9 cellular contexts compared by ENCODE assay signal in the genomic region with DNA sequence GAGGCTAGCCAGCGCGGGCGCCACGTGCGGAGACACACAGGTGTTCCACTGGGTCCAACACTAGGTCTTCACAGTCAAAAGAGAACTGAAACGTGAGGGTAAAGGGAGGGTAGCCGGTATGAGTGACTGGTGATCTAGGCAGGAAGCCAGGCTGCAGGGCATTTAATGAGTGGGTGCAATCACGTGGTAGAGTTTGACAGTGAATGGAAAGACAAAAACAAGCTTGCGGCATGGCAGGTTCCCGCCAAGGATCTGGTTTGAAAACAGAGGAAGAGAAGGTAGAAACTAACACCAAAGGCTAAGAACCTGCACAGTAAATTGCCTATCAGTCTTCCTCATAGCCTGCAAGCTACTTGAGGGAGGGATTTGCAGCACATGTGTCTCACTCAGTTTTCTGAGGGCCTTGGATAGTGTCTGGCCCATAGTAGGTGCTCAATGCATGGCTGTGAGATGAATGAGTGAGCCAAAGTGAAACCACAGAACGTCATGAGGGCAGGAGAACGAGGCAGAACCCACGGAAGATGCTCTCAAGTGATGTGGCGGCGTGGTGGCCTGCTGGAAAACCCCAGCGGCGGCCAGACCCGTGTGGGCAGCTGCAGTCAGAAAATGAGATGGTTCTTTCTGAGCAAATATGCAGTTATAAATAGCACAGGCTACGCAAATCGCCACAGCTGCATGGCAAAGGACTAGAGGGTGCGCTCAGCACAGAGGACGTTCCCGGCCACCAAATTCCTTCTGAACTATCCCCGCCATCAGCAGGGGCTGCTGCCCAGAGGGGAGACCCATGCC.
A peak's percentile ranks its signal among the peaks of the same experiment; 100 is the strongest.
DNase-seq lines count a peak whose midpoint lies in the region; ATAC-seq and TF ChIP-seq lines count a peak whose summit lies in the region.
"Had no signal": no experiment of that assay in that cellular context is flagged by ENCODE, and none has a peak within 500 bp of the region (broad histone marks: within the 10 kb centered on the region; RNA-seq: fewer than 3 reads in every experiment).

No MANE protein-coding gene starts in this region.

- H3K4me2 ChIP-seq in OCI-LY3 (ENCODE audit: low read length), result peak overlapping the region; percentile 78

- H3K27me3 Mint-ChIP-seq in natural killer cell treated with Interleukin-12 subunit alpha and Interleukin-12 subunit beta and Interleukin-15 and Interleukin-18, amount 100 ng/mL, for 72 hours, result peaks cover 49 to 60% of the 10 kb centered on the region in 2 donors

- H3K79me2 ChIP-seq in OCI-LY3 (ENCODE audit: low read length), result no peaks in the 10 kb centered on the region

- H3K4me3 Mint-ChIP-seq in natural killer cell treated with Interleukin-12 subunit alpha and Interleukin-12 subunit beta and Interleukin-15 and Interleukin-18, amount 100 ng/mL, for 72 hours, result peak overlapping the region; percentile 62

- no peaks in the 10 kb centered on the region for H4K20me1 ChIP-seq in OCI-LY3 (ENCODE audit: insufficient read depth, low read length)

- peak; percentile 54 for ATAC-seq in GM18861 (IDR thresholded peaks at IDR 0.05; ENCODE audit: unreplicated experiment)
- ATAC-seq in HG02623 (IDR thresholded peaks at IDR 0.05; ENCODE audit: unreplicated experiment), result peak; percentile 58
- peak; percentile 84 to 88 for ATAC-seq in natural killer cell treated with Interleukin-12 subunit alpha and Interleukin-12 subunit beta and Interleukin-15 and Interleukin-18, amount 100 ng/mL, for 72 hours

- no peaks in the 10 kb centered on the region for H3K36me3 ChIP-seq in OCI-LY3 (replicated peaks; ENCODE audit: low read depth, low read length)
- H3K36me3 ChIP-seq: SJSA1 had no signal

- H3K9ac ChIP-seq in OCI-LY3 (ENCODE audit: low read length), result peak overlapping the region; percentile 61

- H3K4me1 Mint-ChIP-seq in natural killer cell treated with Interleukin-12 subunit alpha and Interleukin-12 subunit beta and Interleukin-15 and Interleukin-18, amount 100 ng/mL, for 72 hours (ENCODE audit: low read depth in 2 of 2), result peaks cover 19 to 21% of the 10 kb centered on the region in 2 donors

- 0 out of 2 replicates have a peak, but pooled peaks have one; percentile 4 for TF ChIP-seq CTCF in OCI-LY3 (IDR thresholded peaks at IDR 0.05; ENCODE audit: low read depth, low read length)

- H3K27me3 ChIP-seq in OCI-LY3 (ENCODE audit: low read depth, low read length), result no peaks in the 10 kb centered on the region

- no peak overlapping the region; the same call in 1 of the 2 replicates for H2AFZ ChIP-seq in OCI-LY3 (ENCODE audit: low read depth, low read length)

- peaks cover 67% of the 10 kb centered on the region for H3K4me1 ChIP-seq in OCI-LY3 (ENCODE audit: low read length)
- H3K4me1 ChIP-seq: SJSA1 had no signal

- H3K36me3 Mint-ChIP-seq in natural killer cell treated with Interleukin-12 subunit alpha and Interleukin-12 subunit beta and Interleukin-15 and Interleukin-18, amount 100 ng/mL, for 72 hours, result no peaks in the 10 kb centered on the region

- peak overlapping the region; percentile 63 to 65 for H3K27ac Mint-ChIP-seq in natural killer cell treated with Interleukin-12 subunit alpha and Interleukin-12 subunit beta and Interleukin-15 and Interleukin-18, amount 100 ng/mL, for 72 hours

- peak overlapping the region; percentile 70 for H3K4me3 ChIP-seq in OCI-LY3 (ENCODE audit: low read length)
- H3K4me3 ChIP-seq: SJSA1 had no signal

- peak; percentile 79 for DNase-seq in natural killer cell treated with Interleukin-12 subunit alpha and Interleukin-12 subunit beta and Interleukin-15 and Interleukin-18, amount 100 ng/mL, for 72 hours (ENCODE audit: low spot score)
- DNase-seq in islet precursor cell, result no peak
- no peak for DNase-seq in NCI-H2196 treated with DMSO at 0.1 percent for 48 hours (lab: John Stamatoyannopoulos, UW; ENCODE audit: unreplicated experiment)
- no peak for DNase-seq in ecto neural progenitor cell (ENCODE audit: low spot score)
- no peak for DNase-seq in HuH-7 (ENCODE audit: low spot score)

- peak overlapping the region; percentile 95 for H3K27ac ChIP-seq in OCI-LY3 (ENCODE audit: low read length)
- H3K27ac ChIP-seq: SJSA1 had no signal

- no peaks in the 10 kb centered on the region for H3K9me3 Mint-ChIP-seq in natural killer cell treated with Interleukin-12 subunit alpha and Interleukin-12 subunit beta and Interleukin-15 and Interleukin-18, amount 100 ng/mL, for 72 hours

- peaks cover 5% of the 10 kb centered on the region; the same call in 1 of the 2 replicates for H3K9me3 ChIP-seq in OCI-LY3 (ENCODE audit: insufficient read depth, low read length)
- H3K9me3 ChIP-seq: SJSA1 had no signal
